ENCODE assay signal across 30 cellular contexts in the genomic region with DNA sequence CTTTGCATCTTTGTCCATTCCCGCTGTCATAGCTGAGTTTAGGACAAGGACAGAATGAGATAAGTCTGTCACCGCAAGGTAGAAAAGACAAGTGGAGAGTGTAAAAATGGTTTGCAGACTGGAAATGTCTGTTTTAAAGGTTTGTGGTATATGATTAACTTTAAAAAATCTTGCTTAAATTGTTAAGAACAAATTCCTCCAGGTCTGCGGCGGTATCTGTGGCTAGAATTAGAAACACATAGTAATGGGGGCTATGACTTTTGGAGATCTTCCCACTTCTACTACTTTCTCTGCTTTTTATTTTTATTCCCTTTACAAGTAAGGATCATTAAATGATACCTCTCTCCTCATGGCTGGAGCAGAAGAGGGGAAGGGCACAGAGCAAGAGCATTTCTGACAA.
"Had no signal": no experiment of that assay in that cellular context is flagged by ENCODE, and none has a peak within 500 bp of the region (broad histone marks: within the 10 kb centered on the region; RNA-seq: fewer than 3 reads in every experiment).

No MANE protein-coding gene starts in this region.

- H3K9me3 ChIP-seq: body of pancreas, colonic mucosa, gastroesophageal sphincter, lower lobe of right lung, upper lobe of left lung, vagina had no signal

- H3K4me1 Mint-ChIP-seq: neural progenitor cell had no signal

- H3K4me3 ChIP-seq: body of pancreas, colonic mucosa, dorsolateral prefrontal cortex, gastroesophageal sphincter, lower lobe of right lung, neural progenitor cell, upper lobe of left lung, vagina had no signal

- ATAC-seq: effector memory CD8-positive, alpha-beta T cell; gastroesophageal sphincter; left lobe of liver; lower lobe of right lung; naive thymus-derived CD8-positive, alpha-beta T cell; right cardiac atrium; stimulated activated naive CD8-positive, alpha-beta T cell treated with anti-CD3 and anti-CD28 coated beads, Interleukin-15, amount 100 ng/mL, for 72 hours had no signal

- H3K27ac ChIP-seq: body of pancreas, colonic mucosa, dorsolateral prefrontal cortex, gastroesophageal sphincter, lower lobe of right lung, neural progenitor cell, upper lobe of left lung, vagina had no signal

- H3K27me3 Mint-ChIP-seq: activated CD4-positive, alpha-beta memory T cell treated with anti-CD3 and anti-CD28 coated beads for 36 hours; activated CD4-positive, alpha-beta T cell treated with anti-CD3 and anti-CD28 coated beads, Interleukin-2, amount 10 ng/mL, durations not matched to agents 24 days and 14 days; activated naive CD4-positive, alpha-beta T cell treated with anti-CD3 and anti-CD28 coated beads, Interleukin-2, amount 10 ng/mL, durations not matched to agents 7 days and 5 days; activated naive CD8-positive, alpha-beta T cell treated with anti-CD3 and anti-CD28 coated beads, Interleukin-2, amount 10 ng/mL, durations not matched to agents 7 days and 5 days; effector memory CD8-positive, alpha-beta T cell; naive thymus-derived CD8-positive, alpha-beta T cell; stimulated activated naive CD8-positive, alpha-beta T cell treated with anti-CD3 and anti-CD28 coated beads, Interleukin-15, amount 100 ng/mL, for 72 hours had no signal

- H3K4me1 ChIP-seq: colonic mucosa, gastroesophageal sphincter, lower lobe of right lung, neural progenitor cell, upper lobe of left lung, vagina had no signal

- H3K36me3 Mint-ChIP-seq: activated CD4-positive, alpha-beta memory T cell treated with anti-CD3 and anti-CD28 coated beads for 36 hours; activated naive CD4-positive, alpha-beta T cell treated with anti-CD3 and anti-CD28 coated beads, Interleukin-2, amount 10 ng/mL, durations not matched to agents 7 days and 5 days; activated naive CD8-positive, alpha-beta T cell treated with anti-CD3 and anti-CD28 coated beads, Interleukin-2, amount 10 ng/mL, durations not matched to agents 7 days and 5 days; naive thymus-derived CD8-positive, alpha-beta T cell; neural progenitor cell had no signal

- H3K27ac Mint-ChIP-seq: activated CD4-positive, alpha-beta memory T cell treated with anti-CD3 and anti-CD28 coated beads for 36 hours; activated CD4-positive, alpha-beta T cell treated with anti-CD3 and anti-CD28 coated beads, Interleukin-2, amount 10 ng/mL, durations not matched to agents 24 days and 14 days; activated naive CD4-positive, alpha-beta T cell treated with anti-CD3 and anti-CD28 coated beads, Interleukin-2, amount 10 ng/mL, durations not matched to agents 7 days and 5 days; activated naive CD8-positive, alpha-beta T cell treated with anti-CD3 and anti-CD28 coated beads, Interleukin-2, amount 10 ng/mL, durations not matched to agents 7 days and 5 days; effector memory CD8-positive, alpha-beta T cell; neural progenitor cell; stimulated activated naive CD8-positive, alpha-beta T cell treated with anti-CD3 and anti-CD28 coated beads, Interleukin-15, amount 100 ng/mL, for 72 hours had no signal

- H3K36me3 ChIP-seq: colonic mucosa, gastroesophageal sphincter, lower lobe of right lung, neural progenitor cell, upper lobe of left lung, vagina had no signal

- H3K27me3 ChIP-seq: body of pancreas, colonic mucosa, gastroesophageal sphincter, neural progenitor cell, upper lobe of left lung, vagina had no signal

- H3K9me3 Mint-ChIP-seq: activated CD4-positive, alpha-beta memory T cell treated with anti-CD3 and anti-CD28 coated beads for 36 hours; activated CD4-positive, alpha-beta T cell treated with anti-CD3 and anti-CD28 coated beads, Interleukin-2, amount 10 ng/mL, durations not matched to agents 24 days and 14 days; activated naive CD4-positive, alpha-beta T cell treated with anti-CD3 and anti-CD28 coated beads, Interleukin-2, amount 10 ng/mL, durations not matched to agents 7 days and 5 days; activated naive CD8-positive, alpha-beta T cell treated with anti-CD3 and anti-CD28 coated beads, Interleukin-2, amount 10 ng/mL, durations not matched to agents 7 days and 5 days; activated T-helper 1 cell treated with anti-CD3 and anti-CD28 coated beads, Interleukin-12 subunit alpha, Interleukin-12 subunit beta, Interleukin-2, Interleukin-4 antibody, amounts not matched to agents 30 ng/mL and 10 ng/mL and 1 ng/mL, durations not matched to agents 14 hours and 24 hours and 36 hours; effector memory CD8-positive, alpha-beta T cell; stimulated activated naive CD8-positive, alpha-beta T cell treated with anti-CD3 and anti-CD28 coated beads, Interleukin-15, amount 100 ng/mL, for 72 hours had no signal

- DNase-seq: activated CD4-positive, alpha-beta memory T cell treated with anti-CD3 and anti-CD28 coated beads for 36 hours; activated CD4-positive, alpha-beta T cell treated with anti-CD3 and anti-CD28 coated beads, Interleukin-2, amount 10 ng/mL, durations not matched to agents 24 days and 14 days; activated CD4-positive, CD25-positive, alpha-beta regulatory T cell treated with anti-CD3 and anti-CD28 coated beads, Interleukin-2, amount 50 U/mL, for 72 hours; activated CD8-positive, alpha-beta memory T cell treated with anti-CD3 and anti-CD28 coated beads, Interleukin-2, amount 50 U/mL, for 4 hours; activated gamma-delta T cell; activated naive CD4-positive, alpha-beta T cell treated with anti-CD3 and anti-CD28 coated beads, Interleukin-2, amount 10 ng/mL, durations not matched to agents 7 days and 5 days; activated naive CD8-positive, alpha-beta T cell treated with anti-CD3 and anti-CD28 coated beads, Interleukin-2, amount 10 ng/mL, durations not matched to agents 7 days and 5 days; activated T-cell treated with anti-CD3 and anti-CD28 coated beads, Interleukin-2, amount 50 U/mL, for 1 hour; cerebellar nuclear complex; colonic mucosa; dorsolateral prefrontal cortex; effector memory CD8-positive, alpha-beta T cell; head of caudate nucleus; kidney glomerular epithelial cell; lower lobe of right lung; mesenchymal stem cell; naive thymus-derived CD8-positive, alpha-beta T cell; occipital lobe; right cardiac atrium; stimulated activated CD4-positive, alpha-beta T cell treated with anti-CD3 and anti-CD28 coated beads, Interleukin-2, amount 100 ng/mL, for 48 hours; stimulated activated naive CD8-positive, alpha-beta T cell treated with anti-CD3 and anti-CD28 coated beads, Interleukin-15, amount 100 ng/mL, for 72 hours; substantia nigra; T-helper 2 cell had no signal

- H3K4me3 Mint-ChIP-seq: activated CD4-positive, alpha-beta memory T cell treated with anti-CD3 and anti-CD28 coated beads for 36 hours; activated CD4-positive, alpha-beta T cell treated with anti-CD3 and anti-CD28 coated beads, Interleukin-2, amount 10 ng/mL, durations not matched to agents 24 days and 14 days; activated naive CD4-positive, alpha-beta T cell treated with anti-CD3 and anti-CD28 coated beads, Interleukin-2, amount 10 ng/mL, durations not matched to agents 7 days and 5 days; activated naive CD8-positive, alpha-beta T cell treated with anti-CD3 and anti-CD28 coated beads, Interleukin-2, amount 10 ng/mL, durations not matched to agents 7 days and 5 days; activated T-helper 1 cell treated with anti-CD3 and anti-CD28 coated beads, Interleukin-12 subunit alpha, Interleukin-12 subunit beta, Interleukin-2, Interleukin-4 antibody, amounts not matched to agents 30 ng/mL and 10 ng/mL and 1 ng/mL, durations not matched to agents 14 hours and 24 hours and 36 hours; effector memory CD8-positive, alpha-beta T cell; naive thymus-derived CD8-positive, alpha-beta T cell; neural progenitor cell; stimulated activated naive CD8-positive, alpha-beta T cell treated with anti-CD3 and anti-CD28 coated beads, Interleukin-15, amount 100 ng/mL, for 72 hours had no signal
